Comparison of ENCODE assay signal across 1 cellular context in the genomic region with DNA sequence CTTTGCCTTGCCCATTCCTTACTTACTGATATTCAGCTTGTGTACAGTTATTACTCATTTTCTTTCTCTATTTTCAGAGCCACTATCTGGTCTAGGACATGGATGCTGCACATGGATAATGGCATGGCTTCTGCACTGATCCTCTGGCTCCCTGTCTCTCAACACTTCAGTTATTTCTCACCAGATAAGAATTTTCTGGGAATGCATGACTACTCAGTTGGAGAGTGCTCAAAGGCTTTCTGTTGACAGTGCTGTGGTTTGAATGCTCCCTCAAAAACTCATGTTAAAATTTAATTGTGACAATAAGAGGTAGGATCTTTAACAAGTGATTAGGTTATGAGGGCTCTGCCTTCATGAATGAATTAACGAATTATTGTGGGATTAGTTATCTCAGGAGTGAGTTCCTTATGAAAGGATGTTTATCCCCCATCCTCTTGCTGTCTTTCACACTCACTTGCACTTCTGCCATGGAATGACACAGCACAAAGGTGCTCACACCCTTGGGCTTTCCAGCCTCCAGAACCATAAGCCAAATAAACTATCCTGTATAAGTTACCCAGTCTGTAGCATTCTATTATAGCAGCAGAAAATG.
TF ChIP-seq lines count a peak whose summit lies in the region.

No MANE protein-coding gene starts in this region.

TF ChIP-seq in K562, 482 proteins besides CTCF, POLR2A, EP300 and RAD21 (continued from another document):
- TF ChIP-seq, protein P1, sequence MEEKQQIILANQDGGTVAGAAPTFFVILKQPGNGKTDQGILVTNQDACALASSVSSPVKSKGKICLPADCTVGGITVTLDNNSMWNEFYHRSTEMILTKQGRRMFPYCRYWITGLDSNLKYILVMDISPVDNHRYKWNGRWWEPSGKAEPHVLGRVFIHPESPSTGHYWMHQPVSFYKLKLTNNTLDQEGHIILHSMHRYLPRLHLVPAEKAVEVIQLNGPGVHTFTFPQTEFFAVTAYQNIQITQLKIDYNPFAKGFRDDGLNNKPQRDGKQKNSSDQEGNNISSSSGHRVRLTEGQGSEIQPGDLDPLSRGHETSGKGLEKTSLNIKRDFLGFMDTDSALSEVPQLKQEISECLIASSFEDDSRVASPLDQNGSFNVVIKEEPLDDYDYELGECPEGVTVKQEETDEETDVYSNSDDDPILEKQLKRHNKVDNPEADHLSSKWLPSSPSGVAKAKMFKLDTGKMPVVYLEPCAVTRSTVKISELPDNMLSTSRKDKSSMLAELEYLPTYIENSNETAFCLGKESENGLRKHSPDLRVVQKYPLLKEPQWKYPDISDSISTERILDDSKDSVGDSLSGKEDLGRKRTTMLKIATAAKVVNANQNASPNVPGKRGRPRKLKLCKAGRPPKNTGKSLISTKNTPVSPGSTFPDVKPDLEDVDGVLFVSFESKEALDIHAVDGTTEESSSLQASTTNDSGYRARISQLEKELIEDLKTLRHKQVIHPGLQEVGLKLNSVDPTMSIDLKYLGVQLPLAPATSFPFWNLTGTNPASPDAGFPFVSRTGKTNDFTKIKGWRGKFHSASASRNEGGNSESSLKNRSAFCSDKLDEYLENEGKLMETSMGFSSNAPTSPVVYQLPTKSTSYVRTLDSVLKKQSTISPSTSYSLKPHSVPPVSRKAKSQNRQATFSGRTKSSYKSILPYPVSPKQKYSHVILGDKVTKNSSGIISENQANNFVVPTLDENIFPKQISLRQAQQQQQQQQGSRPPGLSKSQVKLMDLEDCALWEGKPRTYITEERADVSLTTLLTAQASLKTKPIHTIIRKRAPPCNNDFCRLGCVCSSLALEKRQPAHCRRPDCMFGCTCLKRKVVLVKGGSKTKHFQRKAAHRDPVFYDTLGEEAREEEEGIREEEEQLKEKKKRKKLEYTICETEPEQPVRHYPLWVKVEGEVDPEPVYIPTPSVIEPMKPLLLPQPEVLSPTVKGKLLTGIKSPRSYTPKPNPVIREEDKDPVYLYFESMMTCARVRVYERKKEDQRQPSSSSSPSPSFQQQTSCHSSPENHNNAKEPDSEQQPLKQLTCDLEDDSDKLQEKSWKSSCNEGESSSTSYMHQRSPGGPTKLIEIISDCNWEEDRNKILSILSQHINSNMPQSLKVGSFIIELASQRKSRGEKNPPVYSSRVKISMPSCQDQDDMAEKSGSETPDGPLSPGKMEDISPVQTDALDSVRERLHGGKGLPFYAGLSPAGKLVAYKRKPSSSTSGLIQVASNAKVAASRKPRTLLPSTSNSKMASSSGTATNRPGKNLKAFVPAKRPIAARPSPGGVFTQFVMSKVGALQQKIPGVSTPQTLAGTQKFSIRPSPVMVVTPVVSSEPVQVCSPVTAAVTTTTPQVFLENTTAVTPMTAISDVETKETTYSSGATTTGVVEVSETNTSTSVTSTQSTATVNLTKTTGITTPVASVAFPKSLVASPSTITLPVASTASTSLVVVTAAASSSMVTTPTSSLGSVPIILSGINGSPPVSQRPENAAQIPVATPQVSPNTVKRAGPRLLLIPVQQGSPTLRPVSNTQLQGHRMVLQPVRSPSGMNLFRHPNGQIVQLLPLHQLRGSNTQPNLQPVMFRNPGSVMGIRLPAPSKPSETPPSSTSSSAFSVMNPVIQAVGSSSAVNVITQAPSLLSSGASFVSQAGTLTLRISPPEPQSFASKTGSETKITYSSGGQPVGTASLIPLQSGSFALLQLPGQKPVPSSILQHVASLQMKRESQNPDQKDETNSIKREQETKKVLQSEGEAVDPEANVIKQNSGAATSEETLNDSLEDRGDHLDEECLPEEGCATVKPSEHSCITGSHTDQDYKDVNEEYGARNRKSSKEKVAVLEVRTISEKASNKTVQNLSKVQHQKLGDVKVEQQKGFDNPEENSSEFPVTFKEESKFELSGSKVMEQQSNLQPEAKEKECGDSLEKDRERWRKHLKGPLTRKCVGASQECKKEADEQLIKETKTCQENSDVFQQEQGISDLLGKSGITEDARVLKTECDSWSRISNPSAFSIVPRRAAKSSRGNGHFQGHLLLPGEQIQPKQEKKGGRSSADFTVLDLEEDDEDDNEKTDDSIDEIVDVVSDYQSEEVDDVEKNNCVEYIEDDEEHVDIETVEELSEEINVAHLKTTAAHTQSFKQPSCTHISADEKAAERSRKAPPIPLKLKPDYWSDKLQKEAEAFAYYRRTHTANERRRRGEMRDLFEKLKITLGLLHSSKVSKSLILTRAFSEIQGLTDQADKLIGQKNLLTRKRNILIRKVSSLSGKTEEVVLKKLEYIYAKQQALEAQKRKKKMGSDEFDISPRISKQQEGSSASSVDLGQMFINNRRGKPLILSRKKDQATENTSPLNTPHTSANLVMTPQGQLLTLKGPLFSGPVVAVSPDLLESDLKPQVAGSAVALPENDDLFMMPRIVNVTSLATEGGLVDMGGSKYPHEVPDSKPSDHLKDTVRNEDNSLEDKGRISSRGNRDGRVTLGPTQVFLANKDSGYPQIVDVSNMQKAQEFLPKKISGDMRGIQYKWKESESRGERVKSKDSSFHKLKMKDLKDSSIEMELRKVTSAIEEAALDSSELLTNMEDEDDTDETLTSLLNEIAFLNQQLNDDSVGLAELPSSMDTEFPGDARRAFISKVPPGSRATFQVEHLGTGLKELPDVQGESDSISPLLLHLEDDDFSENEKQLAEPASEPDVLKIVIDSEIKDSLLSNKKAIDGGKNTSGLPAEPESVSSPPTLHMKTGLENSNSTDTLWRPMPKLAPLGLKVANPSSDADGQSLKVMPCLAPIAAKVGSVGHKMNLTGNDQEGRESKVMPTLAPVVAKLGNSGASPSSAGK (IDR thresholded peaks at IDR 0.05) = peak; percentile 49; the same call in 1 of the 2 replicates
- TF ChIP-seq RHOXF2B (CRISPR knock-in tag; conservative IDR thresholded peaks at IDR 0.05) (no peak), SETDB1 (IDR thresholded peaks at IDR 0.05; ENCODE audit: low read length) (no peak), RAD51 (IDR thresholded peaks at IDR 0.05; ENCODE audit: borderline replicate concordance, low read depth) (no peak), HEY1 (CRISPR knock-in tag; IDR thresholded peaks at IDR 0.05; ENCODE audit: borderline replicate concordance) (no peak), PPARD (CRISPR knock-in tag; IDR thresholded peaks at IDR 0.05) (no peak), ZNF253 (CRISPR knock-in tag; conservative IDR thresholded peaks at IDR 0.05) (no peak), CREB1 (IDR thresholded peaks at IDR 0.05) (no peak), CREB1 (CRISPR knock-in tag; IDR thresholded peaks at IDR 0.05) (no peak), PTBP1 (IDR thresholded peaks at IDR 0.05; ENCODE audit: low read depth, low read length) (no peak), CBFA2T2 (conservative IDR thresholded peaks at IDR 0.05) (peak; percentile 65), ZNF224 (CRISPR knock-in tag; IDR thresholded peaks at IDR 0.05) (no peak), GABPB2 (CRISPR knock-in tag; conservative IDR thresholded peaks at IDR 0.05) (no peak), JUND (IDR thresholded peaks at IDR 0.05; ENCODE audit: borderline replicate concordance, low read depth, low read length) (peak; percentile 34; the same call in 1 of the 2 replicates), JUND (tag; IDR thresholded peaks at IDR 0.05; ENCODE audit: borderline replicate concordance, low read depth, low read length) (peak; percentile 80; the same call in 2 of the 3 replicates), TAF9B (IDR thresholded peaks at IDR 0.05; ENCODE audit: partially characterized antibody) (peak; percentile 31), ZNF134 (CRISPR knock-in tag; conservative IDR thresholded peaks at IDR 0.05) (no peak; the same call in 1 of the 2 replicates), KDM1A (IDR thresholded peaks at IDR 0.05) (peak; percentile 41 to 60; a peak in 3 of 4 replicates), ZNF780A (CRISPR knock-in tag; IDR thresholded peaks at IDR 0.05) (no peak), MXI1 (IDR thresholded peaks at IDR 0.05; ENCODE audit: low read depth, low read length) (no peak), L3MBTL2 (IDR thresholded peaks at IDR 0.05) (peak; percentile 76), XRCC5 (IDR thresholded peaks at IDR 0.05; ENCODE audit: low read depth, low read length) (no peak), SLC30A9 (CRISPR knock-in tag; IDR thresholded peaks at IDR 0.05) (no peak), SIN3A (IDR thresholded peaks at IDR 0.05; ENCODE audit: borderline replicate concordance in 2 of 2, control insufficient read depth in 1 of 2, low read depth in 2 of 2, low read length in 2 of 2) (no peak), DMBX1 (CRISPR knock-in tag; IDR thresholded peaks at IDR 0.05; ENCODE audit: borderline replicate concordance) (0 out of 2 replicates have a peak, but pooled peaks have one; percentile 70), ATF1 (CRISPR knock-in tag; IDR thresholded peaks at IDR 0.05) (no peak), ATF1 (tag; IDR thresholded peaks at IDR 0.05) (no peak), CAMTA2 (CRISPR knock-in tag; conservative IDR thresholded peaks at IDR 0.05) (no peak), ZC3H4 (CRISPR knock-in tag; IDR thresholded peaks at IDR 0.05; ENCODE audit: borderline replicate concordance) (no peak), ZNF12 (CRISPR knock-in tag; IDR thresholded peaks at IDR 0.05) (no peak), FOXK1 (CRISPR knock-in tag; IDR thresholded peaks at IDR 0.05; ENCODE audit: borderline replicate concordance) (no peak), GTF2F1 (IDR thresholded peaks at IDR 0.05; ENCODE audit: low read depth, low read length) (no peak), SP1 (CRISPR knock-in tag; IDR thresholded peaks at IDR 0.05) (no peak), TEAD4 (IDR thresholded peaks at IDR 0.05; ENCODE audit: low read length) (peak; percentile 62; the same call in 1 of the 2 replicates), TEAD4 (CRISPR knock-in tag; IDR thresholded peaks at IDR 0.05; ENCODE audit: borderline replicate concordance) (no peak), EGR1 (conservative IDR thresholded peaks at IDR 0.05) (no peak), CEBPG (CRISPR knock-in tag; IDR thresholded peaks at IDR 0.05) (no peak), CEBPG (tag; conservative IDR thresholded peaks at IDR 0.05 in 1 of 2, IDR thresholded peaks at IDR 0.05 in 1 of 2) (no peak), ZNF586 (CRISPR knock-in tag; conservative IDR thresholded peaks at IDR 0.05) (no peak), SMARCA5 (IDR thresholded peaks at IDR 0.05) (no peak)
- TF ChIP-seq, protein P2, sequence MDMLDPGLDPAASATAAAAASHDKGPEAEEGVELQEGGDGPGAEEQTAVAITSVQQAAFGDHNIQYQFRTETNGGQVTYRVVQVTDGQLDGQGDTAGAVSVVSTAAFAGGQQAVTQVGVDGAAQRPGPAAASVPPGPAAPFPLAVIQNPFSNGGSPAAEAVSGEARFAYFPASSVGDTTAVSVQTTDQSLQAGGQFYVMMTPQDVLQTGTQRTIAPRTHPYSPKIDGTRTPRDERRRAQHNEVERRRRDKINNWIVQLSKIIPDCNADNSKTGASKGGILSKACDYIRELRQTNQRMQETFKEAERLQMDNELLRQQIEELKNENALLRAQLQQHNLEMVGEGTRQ (CRISPR knock-in tag; IDR thresholded peaks at IDR 0.05) = no peak
- TF ChIP-seq, protein P3, sequence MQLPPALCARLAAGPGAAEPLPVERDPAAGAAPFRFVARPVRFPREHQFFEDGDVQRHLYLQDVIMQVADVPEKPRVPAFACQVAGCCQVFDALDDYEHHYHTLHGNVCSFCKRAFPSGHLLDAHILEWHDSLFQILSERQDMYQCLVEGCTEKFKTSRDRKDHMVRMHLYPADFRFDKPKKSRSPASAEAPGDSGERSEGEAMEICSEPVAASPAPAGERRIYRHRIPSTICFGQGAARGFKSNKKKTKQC (CRISPR knock-in tag; IDR thresholded peaks at IDR 0.05) = no peak
- TF ChIP-seq, protein P4, sequence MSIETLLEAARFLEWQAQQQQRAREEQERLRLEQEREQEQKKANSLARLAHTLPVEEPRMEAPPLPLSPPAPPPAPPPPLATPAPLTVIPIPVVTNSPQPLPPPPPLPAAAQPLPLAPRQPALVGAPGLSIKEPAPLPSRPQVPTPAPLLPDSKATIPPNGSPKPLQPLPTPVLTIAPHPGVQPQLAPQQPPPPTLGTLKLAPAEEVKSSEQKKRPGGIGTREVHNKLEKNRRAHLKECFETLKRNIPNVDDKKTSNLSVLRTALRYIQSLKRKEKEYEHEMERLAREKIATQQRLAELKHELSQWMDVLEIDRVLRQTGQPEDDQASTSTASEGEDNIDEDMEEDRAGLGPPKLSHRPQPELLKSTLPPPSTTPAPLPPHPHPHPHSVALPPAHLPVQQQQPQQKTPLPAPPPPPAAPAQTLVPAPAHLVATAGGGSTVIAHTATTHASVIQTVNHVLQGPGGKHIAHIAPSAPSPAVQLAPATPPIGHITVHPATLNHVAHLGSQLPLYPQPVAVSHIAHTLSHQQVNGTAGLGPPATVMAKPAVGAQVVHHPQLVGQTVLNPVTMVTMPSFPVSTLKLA (conservative IDR thresholded peaks at IDR 0.05) = peak; percentile 19 to 59; a peak in 2 of 4 replicates
